ENCODE assay signal across 8 cellular contexts in genomic region chr6:137928286-137928685, GRCh38.
DNase-seq lines count a peak whose midpoint lies in the region; ATAC-seq lines count a peak whose summit lies in the region.

No MANE protein-coding gene starts in this region.

- peaks cover 3% of the 10 kb centered on the region for H3K36me3 Mint-ChIP-seq in activated CD4-positive, alpha-beta memory T cell treated with anti-CD3 and anti-CD28 coated beads, Interleukin-2, amount 10 ng/mL, durations not matched to agents 7 days and 5 days (ENCODE audit: low read depth)

- no peak overlapping the region for H3K4me3 Mint-ChIP-seq in activated CD4-positive, alpha-beta memory T cell treated with anti-CD3 and anti-CD28 coated beads, Interleukin-2, amount 10 ng/mL, durations not matched to agents 7 days and 5 days

- peak overlapping the region; percentile 67 for H3K27ac Mint-ChIP-seq in activated CD4-positive, alpha-beta memory T cell treated with anti-CD3 and anti-CD28 coated beads, Interleukin-2, amount 10 ng/mL, durations not matched to agents 7 days and 5 days

- CTCF ChIA-PET in activated CD4-positive, alpha-beta memory T cell treated with anti-CD3 and anti-CD28 coated beads, Interleukin-2, amount 10 ng/mL, durations not matched to agents 7 days and 5 days (lab: Charles Lee): interaction anchor here (0.8 to 2.8 kb wide), 6 partner anchors 12 to 60 kb away, joined by 3 to 11 read pairs (median 4); no protein-coding TSS in a partner anchor

- no peak for DNase-seq in activated CD4-positive, alpha-beta memory T cell treated with anti-CD3 and anti-CD28 coated beads, Interleukin-2, amount 10 ng/mL, durations not matched to agents 7 days and 5 days
- no peak for DNase-seq in sciatic nerve (ENCODE audit: low spot score)
- no peak for DNase-seq in NCI-H69 (lab: John Stamatoyannopoulos, UW)
- no peak for DNase-seq in NCI-H1930 (lab: John Stamatoyannopoulos, UW)

- no peaks in the 10 kb centered on the region for H3K9me3 Mint-ChIP-seq in activated CD4-positive, alpha-beta memory T cell treated with anti-CD3 and anti-CD28 coated beads, Interleukin-2, amount 10 ng/mL, durations not matched to agents 7 days and 5 days

- no peaks in the 10 kb centered on the region for H3K27me3 Mint-ChIP-seq in activated CD4-positive, alpha-beta memory T cell treated with anti-CD3 and anti-CD28 coated beads, Interleukin-2, amount 10 ng/mL, durations not matched to agents 7 days and 5 days

- peaks cover 33% of the 10 kb centered on the region for H3K4me1 Mint-ChIP-seq in activated CD4-positive, alpha-beta memory T cell treated with anti-CD3 and anti-CD28 coated beads, Interleukin-2, amount 10 ng/mL, durations not matched to agents 7 days and 5 days

- intact Hi-C loops in sciatic nerve (cut with DNase I): no loop called here

- peak; percentile 5 for ATAC-seq in GM18870 (IDR thresholded peaks at IDR 0.05; ENCODE audit: unreplicated experiment)
- peak; percentile 18 for ATAC-seq in HG03103 (IDR thresholded peaks at IDR 0.05; ENCODE audit: low read depth, unreplicated experiment)
- ATAC-seq in sciatic nerve: peak; percentile 54
- ATAC-seq in HG03108 (IDR thresholded peaks at IDR 0.05; ENCODE audit: unreplicated experiment): no peak
- no peak for ATAC-seq in HG02938 (IDR thresholded peaks at IDR 0.05; ENCODE audit: unreplicated experiment)

- POLR2A ChIA-PET in activated CD4-positive, alpha-beta memory T cell treated with anti-CD3 and anti-CD28 coated beads, Interleukin-2, amount 10 ng/mL, durations not matched to agents 7 days and 5 days (lab: Charles Lee): interaction anchor here (1.0 to 4.1 kb wide), 6 partner anchors 11 to 220 kb away, joined by 3 to 28 read pairs (median 4); partner anchors contain the start of gene TNFAIP3

Comparison
In these comparisons a context has a peak if more than half of its experiments do, and no peak if none do; other contexts are left out.
1. ATAC-seq: peak in GM18870 (single experiment), HG03103 (single experiment) and sciatic nerve (single experiment); none in HG03108 (single experiment) and HG02938 (single experiment).